14 cellular contexts compared by ENCODE assay signal in the genomic region with DNA sequence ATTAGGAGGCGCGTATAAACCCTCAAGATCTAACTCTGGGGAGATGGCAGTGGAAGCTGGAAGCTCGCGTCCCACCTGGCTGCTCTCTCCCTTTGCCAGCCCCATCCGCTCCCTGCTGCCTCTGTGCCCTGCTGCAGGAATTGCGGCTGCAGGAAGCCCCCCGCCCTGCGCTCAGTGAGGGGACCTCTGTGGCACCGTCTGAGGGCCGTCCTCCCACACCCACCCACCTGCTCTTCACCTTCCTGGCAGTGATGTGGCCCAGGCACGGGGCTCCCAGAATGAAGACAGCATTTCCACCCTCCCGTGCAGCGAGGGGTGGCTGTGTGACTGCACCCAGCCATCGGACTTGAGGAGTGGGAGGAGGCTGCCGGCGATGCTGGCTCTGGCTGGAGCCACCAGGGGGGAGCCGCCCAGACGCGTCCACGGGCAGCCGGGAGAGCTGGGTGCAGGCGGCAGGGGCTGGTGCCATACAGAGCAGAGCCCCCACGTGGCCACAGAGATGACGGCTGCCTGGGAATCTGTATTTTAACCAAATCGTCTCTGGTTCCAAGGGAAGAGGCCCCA. TPM values are rescaled to one million over a fixed set of nuclear protein-coding genes. Genes with fewer than 3 reads are reported as not detected.
"Had no signal": no experiment of that assay in that cellular context is flagged by ENCODE, and none has a peak within 500 bp of the region (broad histone marks: within the 10 kb centered on the region; RNA-seq: fewer than 3 reads in every experiment).

No MANE protein-coding gene starts in this region.

- H3K36me3 ChIP-seq: ascending aorta, breast epithelium, esophagus muscularis mucosa, right lobe of liver had no signal

- H3K4me3 ChIP-seq: ascending aorta, breast epithelium, esophagus muscularis mucosa, lung, psoas muscle, right lobe of liver, testis had no signal

- H3K27ac ChIP-seq: ascending aorta, breast epithelium, esophagus muscularis mucosa, psoas muscle, right lobe of liver, testis had no signal

- DNase-seq: activated CD4-positive, alpha-beta T cell treated with anti-CD3 and anti-CD28 coated beads, Interleukin-2, amount 10 ng/mL, durations not matched to agents 24 days and 14 days; activated CD4-positive, CD25-positive, alpha-beta regulatory T cell; hypothalamus; kidney glomerular epithelial cell; stimulated activated naive CD8-positive, alpha-beta T cell treated with anti-CD3 and anti-CD28 coated beads, Interleukin-15, amount 100 ng/mL, for 72 hours; testis had no signal

- H3K4me1 ChIP-seq: ascending aorta, breast epithelium, psoas muscle, right lobe of liver, testis had no signal

- H3K9me3 ChIP-seq: ascending aorta, esophagus muscularis mucosa, psoas muscle, right lobe of liver, testis had no signal

- ATAC-seq: psoas muscle; right lobe of liver; stimulated activated naive CD8-positive, alpha-beta T cell treated with anti-CD3 and anti-CD28 coated beads, Interleukin-15, amount 100 ng/mL, for 72 hours had no signal

- H3K27me3 ChIP-seq: ascending aorta, right lobe of liver, testis had no signal

RNA-seq across cellular contexts. Expression of a gene that starts 28.3 kb away (rescaled TPM):
- total RNA-seq: activated CD4-positive, alpha-beta T cell treated with anti-CD3 and anti-CD28 coated beads, Interleukin-2, amount 10 ng/mL, durations not matched to agents 24 days and 14 days; activated T-helper 1 cell treated with anti-CD3 and anti-CD28 coated beads, Interleukin-12 subunit alpha, Interleukin-12 subunit beta, Interleukin-2, Interleukin-4 antibody, amounts not matched to agents 30 ng/mL and 10 ng/mL and 1 ng/mL, durations not matched to agents 14 hours and 24 hours and 36 hours; ascending aorta; psoas muscle; right lobe of liver; T-helper 2 cell treated with Interferon-gamma antibody and Interleukin-4, amounts not matched to agents 100 ng/mL and 5 ng/mL, for 36 hours had no signal
